8 cellular contexts compared by ENCODE assay signal in genomic region chr10:102119417-102120141, GRCh38. TPM values are rescaled to one million over a fixed set of nuclear protein-coding genes. Genes with fewer than 3 reads are reported as not detected.
DNase-seq lines count a peak whose midpoint lies in the region; ATAC-seq and TF ChIP-seq lines count a peak whose summit lies in the region.

No MANE protein-coding gene starts in this region.

- peak overlapping the region; percentile 29 to 100 (median 98) for H3K27ac ChIP-seq in dorsolateral prefrontal cortex

- H3K27me3 ChIP-seq in dorsolateral prefrontal cortex, result no peaks in the 10 kb centered on the region

- no peak for TF ChIP-seq CTCF in dorsolateral prefrontal cortex (IDR thresholded peaks at IDR 0.05 in 54 of 56, conservative IDR thresholded peaks at IDR 0.05 in 2 of 56; ENCODE audit: low read depth in 1 of 56, partially characterized antibody in 56 of 56)

- ATAC-seq in left lobe of liver, result peak; percentile 30
- ATAC-seq in GM18861 (IDR thresholded peaks at IDR 0.05; ENCODE audit: unreplicated experiment), result no peak

- peak overlapping the region; percentile 62 to 96 (median 86) for H3K4me3 ChIP-seq in dorsolateral prefrontal cortex

- intact Hi-C loops in dorsolateral prefrontal cortex (cut with DNase I), result loop anchor here (1.0 to 5.0 kb wide), 4 partner anchors 13 to 302 kb away; partner anchors contain the start of genes HPS6 (in 1 of the 2) and OGA (in 1 of the 2)

- DNase-seq in GM03348 (ENCODE audit: low spot score) (peak; percentile 94), Kasumi-1 (lab: John Stamatoyannopoulos, UW) (peak; percentile 72 to 80), dorsolateral prefrontal cortex (peak in 5 of 10 donors; percentile 54 to 71 (median 56)), left lobe of liver (ENCODE audit: low spot score) (peak; percentile 65), NCI-H187 treated with DMSO at 0.1 percent for 48 hours (lab: John Stamatoyannopoulos, UW) (no peak)
- peak; percentile 44 for DNase-seq in activated CD4-positive, CD25-positive, alpha-beta regulatory T cell treated with anti-CD3 and anti-CD28 coated beads, Interleukin-2, amount 50 U/mL, for 72 hours
- DNase-seq in stimulated activated CD4-positive, alpha-beta T cell treated with anti-CD3 and anti-CD28 coated beads, Interleukin-4, amount 100 ng/mL, for 4 hours, result peak; percentile 24 to 32

RNA-seq across cellular contexts. Expression of gene LDB1, which starts 0.6 kb away (rescaled TPM):
- 100 to 1,000 TPM in 9 of 120 experiments, 10 to 100 TPM in 111; 51.3 to 110 (median 80.0) TPM for total RNA-seq in dorsolateral prefrontal cortex
- total RNA-seq in left lobe of liver, result 15.8 TPM

RNA-seq across cellular contexts. Expression of gene PPRC1, which starts 13.3 kb away (rescaled TPM):
- 10 to 100 TPM; 14.6 to 34.0 (median 20.9) TPM for total RNA-seq in dorsolateral prefrontal cortex
- total RNA-seq in left lobe of liver, result 6.9 TPM

RNA-seq across cellular contexts. Expression of gene NOLC1, which starts 32.6 kb away (rescaled TPM):
- total RNA-seq in dorsolateral prefrontal cortex (10 to 100 TPM; 41.2 to 90.6 (median 65.3) TPM), left lobe of liver (19.3 TPM)

RNA-seq across cellular contexts. Expression of gene HPS6, which starts 54.4 kb away (rescaled TPM):
- total RNA-seq in dorsolateral prefrontal cortex (10 to 100 TPM in 118 of 120 experiments, 1 to 10 TPM in 2; 8.7 to 18.4 (median 13.9) TPM), left lobe of liver (10.3 TPM)
